Comparison of ENCODE assay signal across 8 cellular contexts in the genomic region with DNA sequence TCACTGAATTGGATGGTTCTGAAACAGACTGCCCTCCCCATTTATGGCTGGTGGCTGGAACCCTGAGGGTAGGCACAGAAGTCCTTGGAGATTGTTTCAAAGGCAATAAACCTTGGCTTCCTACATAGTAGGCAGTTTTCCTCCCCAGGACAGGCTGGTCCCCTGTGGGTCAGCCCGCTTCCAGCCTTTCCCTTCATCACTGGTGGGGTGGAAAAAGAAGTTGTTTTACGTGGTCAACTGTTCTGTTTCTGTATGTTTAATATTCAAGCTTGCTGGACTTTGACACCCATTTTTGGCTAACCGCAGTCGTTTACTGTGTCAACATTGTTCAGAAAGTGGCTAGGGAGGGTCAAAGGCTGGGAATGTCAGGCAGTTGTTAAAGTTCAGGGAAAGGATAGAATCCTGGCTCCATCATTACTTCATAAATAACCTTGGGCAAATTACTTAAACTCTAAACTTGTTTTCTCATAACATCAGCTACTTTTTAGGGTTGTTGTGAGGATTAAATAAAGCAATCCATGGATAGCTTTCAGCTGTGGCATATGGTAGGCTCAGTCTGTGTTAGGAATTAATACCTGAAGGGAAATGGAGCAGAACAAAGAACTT. TPM values are rescaled to one million over a fixed set of nuclear protein-coding genes. Genes with fewer than 3 reads are reported as not detected.
DNase-seq lines count a peak whose midpoint lies in the region; ATAC-seq and TF ChIP-seq lines count a peak whose summit lies in the region.

No MANE protein-coding gene starts in this region.

- in situ Hi-C loops in GM23248 (cut with MboI), result no loop called here

- H3K27ac ChIP-seq in GM23248 (peak overlapping the region; percentile 98), Peyer's patch (peak overlapping the region in 3 of 4 donors; percentile 96 to 98 (median 98))

- H3K36me3 ChIP-seq in GM23248 (ENCODE audit: low read depth) (peaks cover 27% of the 10 kb centered on the region), Peyer's patch (peaks cover 0 to 23% (median 0%) of the 10 kb centered on the region in 3 donors)

- peaks cover 63% of the 10 kb centered on the region for H3K79me2 ChIP-seq in GM23248 (ENCODE audit: insufficient read depth)

- no peaks in the 10 kb centered on the region for H4K20me1 ChIP-seq in GM23248 (ENCODE audit: insufficient read depth)

- no peaks in the 10 kb centered on the region for H3K9me2 ChIP-seq in GM23248 (ENCODE audit: insufficient read depth)

- WGBS in GM23248 (ENCODE audit: low coverage in 1 of 2, low lambda C conversion rate in 2 of 2, missing lambda C conversion rate in 2 of 2), 2 experiments, result 55 to 65% methylated on average over 4 of the region's 4 CpGs

- peak overlapping the region; percentile 91 for H3K4me2 ChIP-seq in GM23248 (ENCODE audit: unreplicated experiment)

- H3K4me3 ChIP-seq in GM23248 (peak overlapping the region; percentile 83), Peyer's patch (peak overlapping the region in 2 of 4 donors; percentile 72 to 100), retinal pigment epithelial cell (ENCODE audit: low read length) (peak overlapping the region; percentile 96)

- H3K9me3 ChIP-seq in GM23248 (ENCODE audit: low read depth), result no peaks in the 10 kb centered on the region
- H3K9me3 ChIP-seq in Peyer's patch, result no peaks in the 10 kb centered on the region

- TF ChIP-seq CTCF in Peyer's patch (IDR thresholded peaks at IDR 0.05) (no peak), retinal pigment epithelial cell (conservative IDR thresholded peaks at IDR 0.05; ENCODE audit: low read depth, low read length) (no peak)

- peak overlapping the region; percentile 99; the same call in 1 of the 2 replicates for H3K9ac ChIP-seq in GM23248

- TF ChIP-seq POLR2A in Peyer's patch (IDR thresholded peaks at IDR 0.05), result peak in 1 of 2 donors; percentile 58

- H3F3A ChIP-seq in GM23248 (ENCODE audit: insufficient read depth), result peaks cover 28% of the 10 kb centered on the region

- H3K4me1 ChIP-seq in GM23248 (ENCODE audit: insufficient read depth) (peaks cover 25% of the 10 kb centered on the region), Peyer's patch (peaks cover 0 to 25% (median 12%) of the 10 kb centered on the region in 4 donors)

- ATAC-seq in GM21717 (IDR thresholded peaks at IDR 0.05; ENCODE audit: unreplicated experiment), result no peak

- H2AFZ ChIP-seq in GM23248, result no peak overlapping the region

- DNase-seq in GM23248 (peak; percentile 28), Peyer's patch (peak in 2 of 3 donors; percentile 62 to 74), fibroblast of gingiva (ENCODE audit: low read depth) (peak; percentile 58), retinal pigment epithelial cell (ENCODE audit: low read depth) (no peak), DMS114 treated with DMSO at 0.1 percent for 48 hours (lab: John Stamatoyannopoulos, UW; ENCODE audit: unreplicated experiment) (no peak), amygdala (lab: John Stamatoyannopoulos, UW) (no peak), T1000 (lab: John Stamatoyannopoulos, UW) (no peak)

- H3K27me3 ChIP-seq in GM23248 (replicated peaks; ENCODE audit: insufficient read depth), result no peaks in the 10 kb centered on the region
- no peaks in the 10 kb centered on the region for H3K27me3 ChIP-seq in Peyer's patch

RNA-seq across cellular contexts. Expression of a gene that starts 2.4 kb away (rescaled TPM):
- total RNA-seq in GM23248 (2014; rRNA removed; shearing (Covaris generic)), result 73.9 and 82.8 TPM in 2 replicates
- polyA plus RNA-seq in GM23248 (2016; fragmentation: Nextera tagmentation; extraction: Ambion mirVana), result 84.9 and 85.7 TPM in 2 replicates
- total RNA-seq in Peyer's patch, result 100 to 1,000 TPM in 2 of 4 donors, 10 to 100 TPM in 2; 73.4 to 135 (median 107) TPM

Comparison
In these comparisons a context has a peak if more than half of its experiments do, and no peak if none do; other contexts are left out.
1. DNase-seq: peak in GM23248 (single experiment), Peyer's patch (2 of 3) and fibroblast of gingiva (single experiment); none in retinal pigment epithelial cell (single experiment), DMS114 treated with DMSO at 0.1 percent for 48 hours (single experiment), amygdala (0 of 56) and T1000 (single experiment).